20 cellular contexts compared by ENCODE assay signal in genomic region chr9:10339152-10339551, GRCh38.
"Had no signal": no experiment of that assay in that cellular context is flagged by ENCODE, and none has a peak within 500 bp of the region (broad histone marks: within the 10 kb centered on the region; RNA-seq: fewer than 3 reads in every experiment).

No MANE protein-coding gene starts in this region.

- H3K27ac ChIP-seq: prostate gland, right atrium auricular region, sigmoid colon, testis, tibial artery had no signal

- ATAC-seq: effector memory CD8-positive, alpha-beta T cell; left lobe of liver; mucosa of descending colon; natural killer cell treated with Interleukin-12 subunit alpha and Interleukin-12 subunit beta and Interleukin-15 and Interleukin-18, amount 100 ng/mL, for 72 hours; stimulated activated memory B cell treated with anti-CD40 and anti-IgM and Interleukin-4, amounts not matched to agents 10 μg/mL and 1 μg/mL and 100 μg/mL, for 72 hours; stimulated activated naive CD8-positive, alpha-beta T cell treated with anti-CD3 and anti-CD28 coated beads, Interleukin-15, Interleukin-2, amounts not matched to agents 100 U/mL and 50 U/mL, for 24 hours had no signal

- H3K36me3 ChIP-seq: prostate gland, right atrium auricular region, sigmoid colon, tibial artery had no signal

- H3K4me1 ChIP-seq: prostate gland, right atrium auricular region, sigmoid colon, testis, tibial artery had no signal

- H3K27me3 ChIP-seq: right atrium auricular region, sigmoid colon, testis, tibial artery had no signal

- H3K4me3 ChIP-seq: lung, mucosa of descending colon, prostate gland, right atrium auricular region, sigmoid colon, testis, tibial artery had no signal

- H3K9me3 ChIP-seq: mucosa of descending colon, prostate gland, right atrium auricular region, sigmoid colon, testis, tibial artery had no signal

- FAIRE-seq: frontal cortex, kidney had no signal

- DNase-seq: cortex of kidney; effector memory CD8-positive, alpha-beta T cell; head of caudate nucleus; kidney; mucosa of descending colon; naive B cell; sigmoid colon; stimulated activated CD4-positive, alpha-beta T cell treated with anti-CD3 and anti-CD28 coated beads, Interleukin-2, amount 100 ng/mL, for 24 hours; stimulated activated CD4-positive, alpha-beta T cell treated with anti-CD3 and anti-CD28 coated beads, Interleukin-4, amount 100 ng/mL, for 4 hours; stimulated activated naive CD8-positive, alpha-beta T cell treated with anti-CD3 and anti-CD28 coated beads, Interleukin-15, Interleukin-2, amounts not matched to agents 100 U/mL and 50 U/mL, for 24 hours; substantia nigra; testis; tibial artery had no signal
